Comparison of ENCODE assay signal across 33 cellular contexts in the genomic region with DNA sequence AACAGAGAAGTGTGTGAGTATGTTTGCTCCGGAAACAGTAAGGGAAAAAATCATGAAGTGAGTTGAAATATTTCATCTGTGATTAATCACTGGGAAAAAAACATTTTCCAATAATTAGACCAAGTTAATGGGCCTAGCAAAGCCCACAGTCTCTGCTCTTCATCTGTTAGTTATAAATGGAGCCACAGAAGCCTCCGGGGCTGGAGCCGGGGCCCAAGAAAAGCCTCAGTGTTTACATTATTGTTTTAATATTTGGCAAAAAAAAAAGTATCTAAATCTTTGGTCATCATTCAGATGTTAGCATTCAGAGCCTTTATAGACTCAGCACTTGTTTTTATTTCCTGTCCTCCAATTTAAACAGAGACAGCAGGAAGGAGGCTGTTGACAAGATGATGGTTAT.
"Had no signal": no experiment of that assay in that cellular context is flagged by ENCODE, and none has a peak within 500 bp of the region (broad histone marks: within the 10 kb centered on the region; RNA-seq: fewer than 3 reads in every experiment).

No MANE protein-coding gene starts in this region.

- H3K4me3 ChIP-seq: MG63, PC-9 had no signal

- H2AFZ ChIP-seq: PC-9 had no signal

- H3K27me3 ChIP-seq: brain microvascular endothelial cell, MG63 had no signal

- DNase-seq: activated CD4-positive, alpha-beta memory T cell treated with anti-CD3 and anti-CD28 coated beads, Interleukin-2, amount 10 ng/mL, durations not matched to agents 7 days and 5 days; activated CD4-positive, alpha-beta T cell treated with anti-CD3 and anti-CD28 coated beads for 1 hour; activated CD4-positive, alpha-beta T cell treated with anti-CD3 and anti-CD28 coated beads for 48 hours; activated CD4-positive, CD25-positive, alpha-beta regulatory T cell; activated CD8-positive, alpha-beta memory T cell treated with anti-CD3 and anti-CD28 coated beads for 24 hours; activated CD8-positive, alpha-beta memory T cell treated with anti-CD3 and anti-CD28 coated beads, Interleukin-2, amount 10 ng/mL, durations not matched to agents 7 days and 5 days; activated CD8-positive, alpha-beta memory T cell treated with anti-CD3 and anti-CD28 coated beads, Interleukin-2, amount 50 U/mL, for 48 hours; activated effector memory CD4-positive, alpha-beta T cell treated with Interleukin-2 at 50 U/mL for 16 hours; activated naive CD4-positive, alpha-beta T cell treated with anti-CD3 and anti-CD28 coated beads, Interleukin-2, amount 10 ng/mL, durations not matched to agents 7 days and 5 days; activated naive CD8-positive, alpha-beta T cell treated with anti-CD3 and anti-CD28 coated beads, Interleukin-2, amount 50 U/mL, for 24 hours; activated T-cell treated with anti-CD3 and anti-CD28 coated beads, Interleukin-2, amount 50 U/mL, for 48 hours; amniotic stem cell; aorta; brain microvascular endothelial cell; central memory CD4-positive, alpha-beta T cell; MG63; NCI-H1048; NCI-H1436 treated with DMSO at 0.1 percent for 48 hours; NCI-H1694 treated with DMSO at 0.1 percent for 48 hours; NCI-H2029; NCI-H510A; NCI-H526; NCI-H748 treated with DMSO at 0.1 percent for 48 hours; NK-92 treated with Interleukin-12 subunit alpha and Interleukin-12 subunit beta, amount 100 ng/mL, for 24 hours; PC-9; SIG-M5; SW 1271; T-helper 1 cell; T-helper 2 cell; T-helper 9 cell; WERI-Rb-1 had no signal

- ATAC-seq: activated CD8-positive, alpha-beta memory T cell treated with anti-CD3 and anti-CD28 coated beads, Interleukin-2, amount 10 ng/mL, durations not matched to agents 7 days and 5 days; activated naive CD8-positive, alpha-beta T cell treated with anti-CD3 and anti-CD28 coated beads, Interleukin-2, amount 50 U/mL, for 24 hours; Right ventricle myocardium inferior had no signal

- H3K9me3 ChIP-seq: MG63 had no signal

- H3K36me3 ChIP-seq: brain microvascular endothelial cell, MG63, WERI-Rb-1 had no signal

- H3K4me2 ChIP-seq: PC-9 had no signal

- H3K27ac ChIP-seq: brain microvascular endothelial cell, PC-9, RWPE1, WERI-Rb-1 had no signal
